In the genomic region with DNA sequence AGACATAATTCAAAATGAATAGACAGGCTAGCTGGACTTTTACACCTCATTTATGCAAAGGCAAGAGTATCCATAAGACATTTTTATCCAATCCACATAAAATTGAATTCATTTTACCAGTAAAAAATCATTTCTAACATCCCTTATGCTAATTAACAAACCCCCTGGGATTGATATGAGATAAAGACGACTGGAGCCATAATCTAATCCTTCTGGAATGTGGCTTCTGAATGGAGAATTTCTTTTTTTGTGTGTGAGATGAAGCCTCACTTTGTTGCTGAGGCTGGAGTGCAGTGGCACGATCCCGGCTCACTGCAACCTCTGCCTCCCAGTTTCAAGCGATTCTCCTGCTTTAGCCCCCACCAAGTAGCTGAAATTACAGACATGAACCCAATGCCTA, we compare ENCODE assay signal across 20 cellular contexts.
"Had no signal": no experiment of that assay in that cellular context is flagged by ENCODE, and none has a peak within 500 bp of the region (broad histone marks: within the 10 kb centered on the region; RNA-seq: fewer than 3 reads in every experiment).

No MANE protein-coding gene starts in this region.

- ATAC-seq: body of pancreas; effector memory CD8-positive, alpha-beta T cell; left colon; naive thymus-derived CD8-positive, alpha-beta T cell; right cardiac atrium had no signal

- H3K4me3 Mint-ChIP-seq: activated CD4-positive, alpha-beta T cell treated with anti-CD3 and anti-CD28 coated beads, Interleukin-2, amount 10 ng/mL, durations not matched to agents 7 days and 5 days; activated naive CD8-positive, alpha-beta T cell; effector memory CD8-positive, alpha-beta T cell; naive thymus-derived CD8-positive, alpha-beta T cell; stimulated activated naive CD8-positive, alpha-beta T cell treated with anti-CD3 and anti-CD28 coated beads, Interleukin-15, Interleukin-2, amounts not matched to agents 100 ng/mL and 50 ng/mL, for 24 hours; type B pancreatic cell had no signal

- H3K4me1 ChIP-seq: body of pancreas, suprapubic skin had no signal

- H3K4me3 ChIP-seq: body of pancreas, lung, suprapubic skin had no signal

- H3K36me3 ChIP-seq: suprapubic skin had no signal

- H3K27me3 ChIP-seq: body of pancreas, suprapubic skin had no signal

- H3K27me3 Mint-ChIP-seq: type B pancreatic cell had no signal

- DNase-seq: activated CD4-positive, alpha-beta T cell treated with anti-CD3 and anti-CD28 coated beads, Interleukin-2, amount 10 ng/mL, durations not matched to agents 7 days and 5 days; activated CD8-positive, alpha-beta memory T cell treated with anti-CD3 and anti-CD28 coated beads for 24 hours; activated gamma-delta T cell treated with Interleukin-2 at 50 U/mL for 16 hours; amniotic stem cell; body of pancreas; central memory CD4-positive, alpha-beta T cell; cortex of kidney; effector memory CD8-positive, alpha-beta T cell; head of caudate nucleus; left colon; naive thymus-derived CD8-positive, alpha-beta T cell; nucleus accumbens; posterior cingulate gyrus; right cardiac atrium; small intestine had no signal

- H3K27ac Mint-ChIP-seq: activated CD4-positive, alpha-beta T cell treated with anti-CD3 and anti-CD28 coated beads, Interleukin-2, amount 10 ng/mL, durations not matched to agents 7 days and 5 days; activated naive CD8-positive, alpha-beta T cell; effector memory CD8-positive, alpha-beta T cell; naive thymus-derived CD8-positive, alpha-beta T cell; stimulated activated naive CD8-positive, alpha-beta T cell treated with anti-CD3 and anti-CD28 coated beads, Interleukin-15, Interleukin-2, amounts not matched to agents 100 ng/mL and 50 ng/mL, for 24 hours; type B pancreatic cell had no signal

- H3K27ac ChIP-seq: body of pancreas, suprapubic skin had no signal

- H3K4me1 Mint-ChIP-seq: naive thymus-derived CD8-positive, alpha-beta T cell had no signal
